In genomic region chr5:148765061-148765460, GRCh38 we compare ENCODE assay signal across 7 cellular contexts.
"Had no signal": no experiment of that assay in that cellular context is flagged by ENCODE, and none has a peak within 500 bp of the region (broad histone marks: within the 10 kb centered on the region; RNA-seq: fewer than 3 reads in every experiment).

No MANE protein-coding gene starts in this region.

- H3K27ac Mint-ChIP-seq: GM23338, H9, HFFc6, IgD-negative memory B cell had no signal

- H3K27me3 Mint-ChIP-seq: IgD-negative memory B cell had no signal

- ATAC-seq: GM23338, HepG2 had no signal

- H3K4me1 Mint-ChIP-seq: GM23338, H9 had no signal

- H3K9me3 Mint-ChIP-seq: GM23338, H9, HFFc6, IgD-negative memory B cell had no signal

- H3K36me3 Mint-ChIP-seq: IgD-negative memory B cell had no signal

- DNase-seq: H9, HCEC 1CT, HFFc6, KG1 had no signal

- H3K4me3 Mint-ChIP-seq: GM23338, H9, HFFc6, IgD-negative memory B cell had no signal

- H3K4me3 ChIP-seq: GM23338 had no signal
